ENCODE assay signal across 6 cellular contexts in genomic region chr12:6494351-6494743, GRCh38. TPM values are rescaled to one million over a fixed set of nuclear protein-coding genes. Genes with fewer than 3 reads are reported as not detected.
DNase-seq lines count a peak whose midpoint lies in the region; ATAC-seq and TF ChIP-seq lines count a peak whose summit lies in the region.

No MANE protein-coding gene starts in this region.

- no peaks in the 10 kb centered on the region for H3K9me3 Mint-ChIP-seq in endodermal cell
- H3K9me3 Mint-ChIP-seq in stimulated activated naive B cell treated with anti-CD40 and anti-IgM and Interleukin-4, amounts not matched to agents 10 μg/mL and 1 μg/mL and 100 μg/mL, for 72 hours = no peaks in the 10 kb centered on the region

- H3K4me1 Mint-ChIP-seq in endodermal cell = peaks cover 23% of the 10 kb centered on the region
- H3K4me1 Mint-ChIP-seq in stimulated activated naive B cell treated with anti-CD40 and anti-IgM and Interleukin-4, amounts not matched to agents 10 μg/mL and 1 μg/mL and 100 μg/mL, for 72 hours = peaks cover 9 to 22% of the 10 kb centered on the region in 2 donors

- H3K4me2 ChIP-seq in Loucy (ENCODE audit: low read depth, low read length, poor library complexity, severe bottlenecking) = peak overlapping the region; percentile 93

- H3K27ac Mint-ChIP-seq in endodermal cell = peak overlapping the region; percentile 98
- peak overlapping the region; percentile 92 for H3K27ac Mint-ChIP-seq in stimulated activated naive B cell treated with anti-CD40 and anti-IgM and Interleukin-4, amounts not matched to agents 10 μg/mL and 1 μg/mL and 100 μg/mL, for 72 hours

- peak; percentile 53 for TF ChIP-seq CTCF in Loucy (conservative IDR thresholded peaks at IDR 0.05; ENCODE audit: low read length)
- TF ChIP-seq CTCF in endodermal cell (conservative IDR thresholded peaks at IDR 0.05) = peak; percentile 57

- ATAC-seq in stimulated activated naive B cell treated with anti-CD40 and anti-IgM and Interleukin-4, amounts not matched to agents 10 μg/mL and 1 μg/mL and 100 μg/mL, for 72 hours (replicated peaks) = no peak

- peaks cover 20% of the 10 kb centered on the region; the same call in 1 of the 2 replicates for H3K36me3 ChIP-seq in Loucy (ENCODE audit: insufficient read depth, low read length)
- peaks cover 50% of the 10 kb centered on the region for H3K36me3 ChIP-seq in endodermal cell (ENCODE audit: control insufficient read depth, insufficient read depth, low read length)

- H3K36me3 Mint-ChIP-seq in endodermal cell (ENCODE audit: low read depth) = peaks cover 51% of the 10 kb centered on the region
- peaks cover 14 to 24% of the 10 kb centered on the region in 2 donors for H3K36me3 Mint-ChIP-seq in stimulated activated naive B cell treated with anti-CD40 and anti-IgM and Interleukin-4, amounts not matched to agents 10 μg/mL and 1 μg/mL and 100 μg/mL, for 72 hours

- H3K4me3 Mint-ChIP-seq in endodermal cell = peak overlapping the region; percentile 83
- H3K4me3 Mint-ChIP-seq in stimulated activated naive B cell treated with anti-CD40 and anti-IgM and Interleukin-4, amounts not matched to agents 10 μg/mL and 1 μg/mL and 100 μg/mL, for 72 hours = peak overlapping the region; percentile 88 to 97

- H3K79me2 ChIP-seq in Loucy (ENCODE audit: insufficient read depth, low read length) = peaks cover 68% of the 10 kb centered on the region

- peak overlapping the region; percentile 80 for H3K27ac ChIP-seq in endodermal cell (ENCODE audit: low read depth, low read length)

- 7 to 63% methylated on average over 1 to 7 of the region's 7 CpGs for WGBS in endodermal cell (ENCODE audit: insufficient coverage in 1 of 2, insufficient read length in 1 of 2), 2 experiments

- H3K9me2 ChIP-seq in Loucy (replicated peaks; ENCODE audit: low read depth, low read length) = no peaks in the 10 kb centered on the region

- DNase-seq in AG08396 (ENCODE audit: low spot score) (peak; percentile 5), endodermal cell (no peak), globus pallidus (ENCODE audit: low spot score) (no peak), GM03348 (ENCODE audit: low spot score) (no peak)
- DNase-seq in stimulated activated naive B cell treated with anti-CD40 and anti-IgM and Interleukin-4, amounts not matched to agents 10 μg/mL and 1 μg/mL and 100 μg/mL, for 72 hours = no peak

- H3K27me3 ChIP-seq in Loucy (ENCODE audit: insufficient read depth, low read length, poor library complexity, severe bottlenecking) (no peaks in the 10 kb centered on the region), endodermal cell (ENCODE audit: control insufficient read depth, insufficient read depth, low read length, poor library complexity, severe bottlenecking) (no peaks in the 10 kb centered on the region)

- H3K9ac ChIP-seq in Loucy (ENCODE audit: low read depth, low read length, poor library complexity, severe bottlenecking) (peak overlapping the region; percentile 98), endodermal cell (ENCODE audit: extremely low read depth, low read length, poor library complexity, severe bottlenecking) (peak overlapping the region; percentile 81)

- H3K9me3 ChIP-seq in Loucy (ENCODE audit: insufficient read depth, low read depth, low read length) = no peaks in the 10 kb centered on the region
- no peaks in the 10 kb centered on the region for H3K9me3 ChIP-seq in endodermal cell (ENCODE audit: control insufficient read depth, low read length)

- H3K27me3 Mint-ChIP-seq in endodermal cell (ENCODE audit: insufficient read depth) = no peaks in the 10 kb centered on the region
- no peaks in the 10 kb centered on the region for H3K27me3 Mint-ChIP-seq in stimulated activated naive B cell treated with anti-CD40 and anti-IgM and Interleukin-4, amounts not matched to agents 10 μg/mL and 1 μg/mL and 100 μg/mL, for 72 hours

- H3K4me3 ChIP-seq in Loucy (ENCODE audit: low read length, poor library complexity, severe bottlenecking) (peak overlapping the region; percentile 91), endodermal cell (ENCODE audit: low read length) (peak overlapping the region; percentile 94)

- H2AFZ ChIP-seq in Loucy (ENCODE audit: low read length) = 0 out of 2 replicates have a peak overlapping the region, but pooled peaks have one; percentile 45

- peaks cover 13% of the 10 kb centered on the region for H3F3A ChIP-seq in Loucy (ENCODE audit: low read depth)

- peaks cover 31% of the 10 kb centered on the region for H4K20me1 ChIP-seq in Loucy (ENCODE audit: insufficient read depth, low read length, poor library complexity, severe bottlenecking)

- H3K4me1 ChIP-seq in Loucy (ENCODE audit: insufficient read depth, low read length, poor library complexity, severe bottlenecking) = peaks cover 40% of the 10 kb centered on the region
- peaks cover 5% of the 10 kb centered on the region for H3K4me1 ChIP-seq in endodermal cell (ENCODE audit: control insufficient read depth, insufficient read depth, low read length)

RNA-seq across cellular contexts. Expression of gene NCAPD2, which starts 0.4 kb away (rescaled TPM):
- 100 to 1,000 TPM in 1 of 2 donors, 10 to 100 TPM in 1; 90.3 to 150 TPM for total RNA-seq in endodermal cell
- polyA plus RNA-seq in endodermal cell (2013, experiment 1 of 2) = 118 TPM
- polyA plus RNA-seq in endodermal cell (2013, experiment 2 of 2) = 118 TPM

RNA-seq across cellular contexts. Expression of gene MRPL51, which starts 1.3 kb away (rescaled TPM):
- 100 to 1,000 TPM; 196 to 450 TPM for total RNA-seq in endodermal cell
- polyA plus RNA-seq in endodermal cell (2013, experiment 1 of 2) = 216 TPM
- 234 TPM for polyA plus RNA-seq in endodermal cell (2013, experiment 2 of 2)

RNA-seq across cellular contexts. Expression of gene VAMP1, which starts 23.9 kb away (rescaled TPM):
- 10 to 100 TPM in 1 of 2 donors, 1 to 10 TPM in 1; 5.6 to 17.8 TPM for total RNA-seq in endodermal cell
- polyA plus RNA-seq in endodermal cell (2013, experiment 1 of 2) = 15.1 TPM
- polyA plus RNA-seq in endodermal cell (2013, experiment 2 of 2) = 12.9 TPM

RNA-seq across cellular contexts. Expression of gene GAPDH, which starts 40.0 kb away (rescaled TPM):
- total RNA-seq in endodermal cell = 1,000 to 10,000 TPM; 2,848 to 5,273 TPM
- 3,905 TPM for polyA plus RNA-seq in endodermal cell (2013, experiment 1 of 2)
- polyA plus RNA-seq in endodermal cell (2013, experiment 2 of 2) = 3,777 TPM

RNA-seq across cellular contexts. Expression of gene TAPBPL, which starts 42.5 kb away (rescaled TPM):
- total RNA-seq in endodermal cell = 1 to 10 TPM in 1 of 2 donors, under 1 TPM in 1; 0.55 to 1.4 TPM
- 0.46 TPM for polyA plus RNA-seq in endodermal cell (2013, experiment 1 of 2)
- polyA plus RNA-seq in endodermal cell (2013, experiment 2 of 2) = 0.41 TPM
